ENCODE assay signal across 18 cellular contexts in genomic region chr4:168574581-168575295, GRCh38.
DNase-seq lines count a peak whose midpoint lies in the region; ATAC-seq, FAIRE-seq and TF ChIP-seq lines count a peak whose summit lies in the region.
"Had no signal": no experiment of that assay in that cellular context is flagged by ENCODE, and none has a peak within 500 bp of the region (broad histone marks: within the 10 kb centered on the region; RNA-seq: fewer than 3 reads in every experiment).

No MANE protein-coding gene starts in this region.

- H3K36me3 ChIP-seq in MM.1S (replicated peaks; ENCODE audit: insufficient read depth, low read length) (no peaks in the 10 kb centered on the region), adipocyte (ENCODE audit: control insufficient read depth, insufficient read depth, low read length, severe bottlenecking) (no peaks in the 10 kb centered on the region), keratinocyte (ENCODE audit: control insufficient read depth in 2 of 2, extremely low read depth in 1 of 2, insufficient read depth in 2 of 2, low read length in 2 of 2) (no peaks in the 10 kb centered on the region), heart right ventricle (no peaks in the 10 kb centered on the region)

- H3K27me3 Mint-ChIP-seq in chondrocyte (ENCODE audit: low read depth), result no peaks in the 10 kb centered on the region

- no peaks in the 10 kb centered on the region for H3K9me3 ChIP-seq in MM.1S (replicated peaks; ENCODE audit: insufficient read depth, low read length)
- H3K9me3 ChIP-seq in adipocyte (ENCODE audit: control insufficient read depth, low read length), result no peaks in the 10 kb centered on the region
- no peaks in the 10 kb centered on the region for H3K9me3 ChIP-seq in keratinocyte (ENCODE audit: control insufficient read depth, low read depth, low read length)
- H3K9me3 ChIP-seq in heart right ventricle, result peaks cover 0 to 5% (median 0%) of the 10 kb centered on the region in 11 donors
- H3K9me3 ChIP-seq: body of pancreas had no signal

- no peaks in the 10 kb centered on the region for H3K9me1 ChIP-seq in keratinocyte (ENCODE audit: control insufficient read depth, extremely low read depth, insufficient read depth, low read length)

- no peaks in the 10 kb centered on the region for H3K9me2 ChIP-seq in MM.1S (replicated peaks; ENCODE audit: insufficient read depth, low read length)

- FAIRE-seq in keratinocyte (lab: Jason Lieb, UNC), result peak; percentile 67

- peaks cover 16% of the 10 kb centered on the region; the same call in 1 of the 2 replicates for H3F3A ChIP-seq in MM.1S (ENCODE audit: insufficient read depth, low read length)

- CTCF ChIA-PET in GM10248 (lab: Yijun Ruan, JAX), result interaction anchor here (1.3 to 2.0 kb wide), 4 partner anchors 8 to 30 kb away, joined by 3 to 8 read pairs (median 4); no protein-coding TSS in a partner anchor

- H3K9me3 Mint-ChIP-seq in chondrocyte (ENCODE audit: low read depth), result no peaks in the 10 kb centered on the region
- H3K9me3 Mint-ChIP-seq: stimulated activated naive CD8-positive, alpha-beta T cell treated with anti-CD3 and anti-CD28 coated beads, Interleukin-15, Interleukin-2, amounts not matched to agents 100 ng/mL and 50 ng/mL, for 24 hours had no signal

- no peak overlapping the region for H3K4me3 Mint-ChIP-seq in chondrocyte (ENCODE audit: unreplicated experiment)
- H3K4me3 Mint-ChIP-seq: stimulated activated naive CD8-positive, alpha-beta T cell treated with anti-CD3 and anti-CD28 coated beads, Interleukin-15, Interleukin-2, amounts not matched to agents 100 ng/mL and 50 ng/mL, for 24 hours had no signal

- 87 to 89% methylated on average over 5 of the region's 5 CpGs for WGBS in heart right ventricle, 2 donors

- no peak overlapping the region for H3K4me2 ChIP-seq in MM.1S (ENCODE audit: low read depth, low read length)
- H3K4me2 ChIP-seq in keratinocyte (ENCODE audit: control insufficient read depth, extremely low read depth, insufficient read depth, low read depth, low read length), result peak overlapping the region; percentile 40

- H3K4me3 ChIP-seq in MM.1S (ENCODE audit: low read length) (no peak overlapping the region), adipocyte (ENCODE audit: low read length) (no peak overlapping the region), keratinocyte (ENCODE audit: control insufficient read depth in 2 of 3, extremely low read depth in 1 of 3, insufficient read depth in 2 of 3, low read depth in 1 of 3, low read length in 3 of 3) (no peak overlapping the region), heart right ventricle (no peak overlapping the region)
- H3K4me3 ChIP-seq: body of pancreas, skin epidermis had no signal

- H3K4me1 Mint-ChIP-seq in chondrocyte (ENCODE audit: low read depth), result peaks cover 19% of the 10 kb centered on the region

- H3K4me1 ChIP-seq in MM.1S (ENCODE audit: low read length) (peaks cover 17% of the 10 kb centered on the region), adipocyte (ENCODE audit: control insufficient read depth, insufficient read depth, low read length) (peaks cover 25% of the 10 kb centered on the region), keratinocyte (ENCODE audit: control insufficient read depth, extremely low read depth, insufficient read depth, low read length) (peaks cover 18% of the 10 kb centered on the region), heart right ventricle (peaks cover 3 to 51% (median 15%) of the 10 kb centered on the region in 9 donors)

- TF ChIP-seq CTCF in MM.1S (IDR thresholded peaks at IDR 0.05; ENCODE audit: low read length) (no peak), keratinocyte (optimal IDR thresholded peaks at IDR 0.05 in 1 of 3, IDR thresholded peaks at IDR 0.05 in 1 of 3, conservative IDR thresholded peaks at IDR 0.05 in 1 of 3; ENCODE audit: extremely low read depth in 1 of 3, insufficient read depth in 2 of 3, low read length in 3 of 3) (no peak), chondrocyte (IDR thresholded peaks at IDR 0.05) (no peak), GM10248 (IDR thresholded peaks at IDR 0.05; ENCODE audit: control extremely low read depth, extremely low read depth, low read depth, missing control alignments) (no peak), heart right ventricle (IDR thresholded peaks at IDR 0.05) (no peak)

- H3K27ac Mint-ChIP-seq in chondrocyte (ENCODE audit: unreplicated experiment), result no peak overlapping the region
- H3K27ac Mint-ChIP-seq: stimulated activated naive CD8-positive, alpha-beta T cell treated with anti-CD3 and anti-CD28 coated beads, Interleukin-15, Interleukin-2, amounts not matched to agents 100 ng/mL and 50 ng/mL, for 24 hours had no signal

- H3K36me3 Mint-ChIP-seq in chondrocyte (ENCODE audit: low read depth), result no peaks in the 10 kb centered on the region

- intact Hi-C loops in heart right ventricle (cut with DNase I), result no loop called here

- H3K27ac ChIP-seq in MM.1S (ENCODE audit: low read length), result peak overlapping the region; percentile 28; the same call in 1 of the 2 replicates
- no peak overlapping the region for H3K27ac ChIP-seq in keratinocyte (ENCODE audit: control insufficient read depth, insufficient read depth, low read length)
- H3K27ac ChIP-seq in heart right ventricle, result no peak overlapping the region
- H3K27ac ChIP-seq: body of pancreas had no signal

- no peak for ATAC-seq in heart right ventricle
- ATAC-seq: body of pancreas had no signal

- H3K9ac ChIP-seq in MM.1S (ENCODE audit: low read length) (no peak overlapping the region), adipocyte (ENCODE audit: low read length) (no peak overlapping the region), keratinocyte (ENCODE audit: control insufficient read depth, extremely low read depth, insufficient read depth, low read length) (no peak overlapping the region)

- POLR2A ChIA-PET in GM10248 (lab: Yijun Ruan, JAX), result no interaction called here

- H4K20me1 ChIP-seq in MM.1S (ENCODE audit: insufficient read depth, low read length) (no peaks in the 10 kb centered on the region), keratinocyte (ENCODE audit: control insufficient read depth, extremely low read depth, insufficient read depth, low read length) (no peaks in the 10 kb centered on the region)

- no peaks in the 10 kb centered on the region for H3K27me3 ChIP-seq in MM.1S (replicated peaks; ENCODE audit: insufficient read depth, low read length)
- H3K27me3 ChIP-seq in adipocyte (replicated peaks; ENCODE audit: control insufficient read depth, insufficient read depth, low read length), result no peaks in the 10 kb centered on the region
- H3K27me3 ChIP-seq in keratinocyte (ENCODE audit: control insufficient read depth, extremely low read depth, insufficient read depth, low read length), result no peaks in the 10 kb centered on the region
- H3K27me3 ChIP-seq in heart right ventricle, result no peaks in the 10 kb centered on the region
- H3K27me3 ChIP-seq: body of pancreas had no signal

- DNase-seq in Daoy (ENCODE audit: low read depth), result peak; percentile 37
- DNase-seq in MM.1S, result no peak
- peak; percentile 48 for DNase-seq in adipocyte (ENCODE audit: low read depth)
- peak; percentile 42 for DNase-seq in keratinocyte (ENCODE audit: low read depth, low spot score)
- DNase-seq in chondrocyte (ENCODE audit: low spot score), result no peak
- DNase-seq in GM10248 (ENCODE audit: extremely low spot score), result no peak
- no peak for DNase-seq in heart right ventricle
- DNase-seq in NCI-H1694 treated with DMSO at 0.1 percent for 48 hours (lab: John Stamatoyannopoulos, UW), result no peak
- DNase-seq: activated CD4-positive, CD25-positive, alpha-beta regulatory T cell; activated effector memory CD4-positive, alpha-beta T cell treated with anti-CD3 and anti-CD28 coated beads, Interleukin-2, amount 50 U/mL, for 16 hours; AML-193; body of pancreas; foreskin melanocyte; mesenchymal stem cell; NCI-H1048; NCI-H345 had no signal

- H3K79me2 ChIP-seq in MM.1S (ENCODE audit: low read length) (no peaks in the 10 kb centered on the region), keratinocyte (ENCODE audit: control insufficient read depth, insufficient read depth, low read length) (no peaks in the 10 kb centered on the region)

- H2AFZ ChIP-seq in MM.1S (ENCODE audit: low read length) (no peak overlapping the region), keratinocyte (ENCODE audit: control insufficient read depth, low read length) (no peak overlapping the region)

- dilution Hi-C loops in keratinocyte (cut with MboI; ENCODE audit: extremely low pct_ligation_motif_present, low sequenced_read_pairs), result no loop called here

Comparison
In these comparisons a context has a peak if more than half of its experiments do, and no peak if none do; other contexts are left out.
1. DNase-seq: peak in Daoy (single experiment), adipocyte (single experiment) and keratinocyte (single experiment); none in MM.1S (single experiment), chondrocyte (single experiment), GM10248 (single experiment), heart right ventricle (0 of 2) and NCI-H1694 treated with DMSO at 0.1 percent for 48 hours (single experiment).